Comparison of ENCODE assay signal across 2 cellular contexts in the genomic region with DNA sequence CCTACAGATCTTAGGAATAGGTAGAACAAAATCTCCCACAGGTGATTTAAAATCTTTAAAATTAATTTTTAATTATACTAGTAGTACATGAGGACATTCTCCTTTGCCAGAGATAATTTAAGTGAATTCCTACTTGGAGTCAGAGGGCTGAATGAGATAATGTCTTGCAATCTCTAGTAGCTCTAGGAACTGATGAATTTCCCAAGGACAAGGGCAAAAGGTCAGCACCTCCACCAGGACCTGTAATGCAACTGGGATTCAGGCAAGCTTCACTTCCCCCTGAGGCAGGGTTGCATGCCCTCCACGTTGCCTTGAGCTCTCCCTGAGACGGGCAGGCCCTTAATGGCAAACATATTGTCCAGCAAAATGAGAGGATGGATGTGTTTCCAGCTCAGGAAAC.
TF ChIP-seq lines count a peak whose summit lies in the region.

No MANE protein-coding gene starts in this region.

TF ChIP-seq in IMR-90, 13 proteins besides CTCF, POLR2A, EP300 and RAD21 (continued from another document):
- no peak for TF ChIP-seq MXI1 (IDR thresholded peaks at IDR 0.05; ENCODE audit: borderline replicate concordance, low read depth, low read length)
- no peak for TF ChIP-seq FOS (IDR thresholded peaks at IDR 0.05; ENCODE audit: low read depth, low read length)
- no peak for TF ChIP-seq RCOR1 (IDR thresholded peaks at IDR 0.05; ENCODE audit: insufficient replicate concordance, low read length)
- TF ChIP-seq SMC3 (IDR thresholded peaks at IDR 0.05; ENCODE audit: low read depth, low read length), result no peak
- no peak for TF ChIP-seq MAFK (IDR thresholded peaks at IDR 0.05; ENCODE audit: low read depth, low read length)
- TF ChIP-seq MAZ (IDR thresholded peaks at IDR 0.05; ENCODE audit: borderline replicate concordance, low read depth, low read length), result no peak
- no peak for TF ChIP-seq CHD1 (IDR thresholded peaks at IDR 0.05; ENCODE audit: low read depth, low read length)
- TF ChIP-seq, protein P1, sequence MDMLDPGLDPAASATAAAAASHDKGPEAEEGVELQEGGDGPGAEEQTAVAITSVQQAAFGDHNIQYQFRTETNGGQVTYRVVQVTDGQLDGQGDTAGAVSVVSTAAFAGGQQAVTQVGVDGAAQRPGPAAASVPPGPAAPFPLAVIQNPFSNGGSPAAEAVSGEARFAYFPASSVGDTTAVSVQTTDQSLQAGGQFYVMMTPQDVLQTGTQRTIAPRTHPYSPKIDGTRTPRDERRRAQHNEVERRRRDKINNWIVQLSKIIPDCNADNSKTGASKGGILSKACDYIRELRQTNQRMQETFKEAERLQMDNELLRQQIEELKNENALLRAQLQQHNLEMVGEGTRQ (IDR thresholded peaks at IDR 0.05; ENCODE audit: low read depth, low read length), result no peak
- no peak for TF ChIP-seq RFX5 (IDR thresholded peaks at IDR 0.05; ENCODE audit: low read depth, low read length)
- TF ChIP-seq, protein P2, sequence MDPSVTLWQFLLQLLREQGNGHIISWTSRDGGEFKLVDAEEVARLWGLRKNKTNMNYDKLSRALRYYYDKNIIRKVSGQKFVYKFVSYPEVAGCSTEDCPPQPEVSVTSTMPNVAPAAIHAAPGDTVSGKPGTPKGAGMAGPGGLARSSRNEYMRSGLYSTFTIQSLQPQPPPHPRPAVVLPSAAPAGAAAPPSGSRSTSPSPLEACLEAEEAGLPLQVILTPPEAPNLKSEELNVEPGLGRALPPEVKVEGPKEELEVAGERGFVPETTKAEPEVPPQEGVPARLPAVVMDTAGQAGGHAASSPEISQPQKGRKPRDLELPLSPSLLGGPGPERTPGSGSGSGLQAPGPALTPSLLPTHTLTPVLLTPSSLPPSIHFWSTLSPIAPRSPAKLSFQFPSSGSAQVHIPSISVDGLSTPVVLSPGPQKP (IDR thresholded peaks at IDR 0.05; ENCODE audit: borderline replicate concordance, low read depth, low read length), result no peak

TF ChIP-seq in WTC11, 78 proteins besides CTCF, POLR2A, EP300 and RAD21 (continued from another document):
- no peak for TF ChIP-seq JUN (CRISPR knock-in tag; IDR thresholded peaks at IDR 0.05)
- TF ChIP-seq, protein P3, sequence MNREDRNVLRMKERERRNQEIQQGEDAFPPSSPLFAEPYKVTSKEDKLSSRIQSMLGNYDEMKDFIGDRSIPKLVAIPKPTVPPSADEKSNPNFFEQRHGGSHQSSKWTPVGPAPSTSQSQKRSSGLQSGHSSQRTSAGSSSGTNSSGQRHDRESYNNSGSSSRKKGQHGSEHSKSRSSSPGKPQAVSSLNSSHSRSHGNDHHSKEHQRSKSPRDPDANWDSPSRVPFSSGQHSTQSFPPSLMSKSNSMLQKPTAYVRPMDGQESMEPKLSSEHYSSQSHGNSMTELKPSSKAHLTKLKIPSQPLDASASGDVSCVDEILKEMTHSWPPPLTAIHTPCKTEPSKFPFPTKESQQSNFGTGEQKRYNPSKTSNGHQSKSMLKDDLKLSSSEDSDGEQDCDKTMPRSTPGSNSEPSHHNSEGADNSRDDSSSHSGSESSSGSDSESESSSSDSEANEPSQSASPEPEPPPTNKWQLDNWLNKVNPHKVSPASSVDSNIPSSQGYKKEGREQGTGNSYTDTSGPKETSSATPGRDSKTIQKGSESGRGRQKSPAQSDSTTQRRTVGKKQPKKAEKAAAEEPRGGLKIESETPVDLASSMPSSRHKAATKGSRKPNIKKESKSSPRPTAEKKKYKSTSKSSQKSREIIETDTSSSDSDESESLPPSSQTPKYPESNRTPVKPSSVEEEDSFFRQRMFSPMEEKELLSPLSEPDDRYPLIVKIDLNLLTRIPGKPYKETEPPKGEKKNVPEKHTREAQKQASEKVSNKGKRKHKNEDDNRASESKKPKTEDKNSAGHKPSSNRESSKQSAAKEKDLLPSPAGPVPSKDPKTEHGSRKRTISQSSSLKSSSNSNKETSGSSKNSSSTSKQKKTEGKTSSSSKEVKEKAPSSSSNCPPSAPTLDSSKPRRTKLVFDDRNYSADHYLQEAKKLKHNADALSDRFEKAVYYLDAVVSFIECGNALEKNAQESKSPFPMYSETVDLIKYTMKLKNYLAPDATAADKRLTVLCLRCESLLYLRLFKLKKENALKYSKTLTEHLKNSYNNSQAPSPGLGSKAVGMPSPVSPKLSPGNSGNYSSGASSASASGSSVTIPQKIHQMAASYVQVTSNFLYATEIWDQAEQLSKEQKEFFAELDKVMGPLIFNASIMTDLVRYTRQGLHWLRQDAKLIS (CRISPR knock-in tag; IDR thresholded peaks at IDR 0.05; ENCODE audit: borderline replicate concordance), result no peak
- TF ChIP-seq, protein P4, sequence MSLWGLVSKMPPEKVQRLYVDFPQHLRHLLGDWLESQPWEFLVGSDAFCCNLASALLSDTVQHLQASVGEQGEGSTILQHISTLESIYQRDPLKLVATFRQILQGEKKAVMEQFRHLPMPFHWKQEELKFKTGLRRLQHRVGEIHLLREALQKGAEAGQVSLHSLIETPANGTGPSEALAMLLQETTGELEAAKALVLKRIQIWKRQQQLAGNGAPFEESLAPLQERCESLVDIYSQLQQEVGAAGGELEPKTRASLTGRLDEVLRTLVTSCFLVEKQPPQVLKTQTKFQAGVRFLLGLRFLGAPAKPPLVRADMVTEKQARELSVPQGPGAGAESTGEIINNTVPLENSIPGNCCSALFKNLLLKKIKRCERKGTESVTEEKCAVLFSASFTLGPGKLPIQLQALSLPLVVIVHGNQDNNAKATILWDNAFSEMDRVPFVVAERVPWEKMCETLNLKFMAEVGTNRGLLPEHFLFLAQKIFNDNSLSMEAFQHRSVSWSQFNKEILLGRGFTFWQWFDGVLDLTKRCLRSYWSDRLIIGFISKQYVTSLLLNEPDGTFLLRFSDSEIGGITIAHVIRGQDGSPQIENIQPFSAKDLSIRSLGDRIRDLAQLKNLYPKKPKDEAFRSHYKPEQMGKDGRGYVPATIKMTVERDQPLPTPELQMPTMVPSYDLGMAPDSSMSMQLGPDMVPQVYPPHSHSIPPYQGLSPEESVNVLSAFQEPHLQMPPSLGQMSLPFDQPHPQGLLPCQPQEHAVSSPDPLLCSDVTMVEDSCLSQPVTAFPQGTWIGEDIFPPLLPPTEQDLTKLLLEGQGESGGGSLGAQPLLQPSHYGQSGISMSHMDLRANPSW (CRISPR knock-in tag; conservative IDR thresholded peaks at IDR 0.05; ENCODE audit: low read depth), result no peak
- TF ChIP-seq, protein P5, sequence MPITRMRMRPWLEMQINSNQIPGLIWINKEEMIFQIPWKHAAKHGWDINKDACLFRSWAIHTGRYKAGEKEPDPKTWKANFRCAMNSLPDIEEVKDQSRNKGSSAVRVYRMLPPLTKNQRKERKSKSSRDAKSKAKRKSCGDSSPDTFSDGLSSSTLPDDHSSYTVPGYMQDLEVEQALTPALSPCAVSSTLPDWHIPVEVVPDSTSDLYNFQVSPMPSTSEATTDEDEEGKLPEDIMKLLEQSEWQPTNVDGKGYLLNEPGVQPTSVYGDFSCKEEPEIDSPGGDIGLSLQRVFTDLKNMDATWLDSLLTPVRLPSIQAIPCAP (CRISPR knock-in tag; IDR thresholded peaks at IDR 0.05), result no peak
- no peak for TF ChIP-seq NFYB (CRISPR knock-in tag; conservative IDR thresholded peaks at IDR 0.05; ENCODE audit: low read depth)
- no peak for TF ChIP-seq ZNF423 (CRISPR knock-in tag; IDR thresholded peaks at IDR 0.05)
- TF ChIP-seq PRRX2 (CRISPR knock-in tag; IDR thresholded peaks at IDR 0.05), result no peak
- TF ChIP-seq ELF4 (CRISPR knock-in tag; IDR thresholded peaks at IDR 0.05; ENCODE audit: low read depth), result no peak
- TF ChIP-seq, protein P6, sequence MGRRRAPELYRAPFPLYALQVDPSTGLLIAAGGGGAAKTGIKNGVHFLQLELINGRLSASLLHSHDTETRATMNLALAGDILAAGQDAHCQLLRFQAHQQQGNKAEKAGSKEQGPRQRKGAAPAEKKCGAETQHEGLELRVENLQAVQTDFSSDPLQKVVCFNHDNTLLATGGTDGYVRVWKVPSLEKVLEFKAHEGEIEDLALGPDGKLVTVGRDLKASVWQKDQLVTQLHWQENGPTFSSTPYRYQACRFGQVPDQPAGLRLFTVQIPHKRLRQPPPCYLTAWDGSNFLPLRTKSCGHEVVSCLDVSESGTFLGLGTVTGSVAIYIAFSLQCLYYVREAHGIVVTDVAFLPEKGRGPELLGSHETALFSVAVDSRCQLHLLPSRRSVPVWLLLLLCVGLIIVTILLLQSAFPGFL (CRISPR knock-in tag; IDR thresholded peaks at IDR 0.05; ENCODE audit: borderline replicate concordance), result no peak
- TF ChIP-seq CREB1 (CRISPR knock-in tag; IDR thresholded peaks at IDR 0.05), result no peak
- TF ChIP-seq GABPB1 (CRISPR knock-in tag; IDR thresholded peaks at IDR 0.05), result no peak
- no peak for TF ChIP-seq RORB (CRISPR knock-in tag; IDR thresholded peaks at IDR 0.05)
- no peak for TF ChIP-seq ZNF416 (CRISPR knock-in tag; IDR thresholded peaks at IDR 0.05)
- no peak for TF ChIP-seq KAT7 (CRISPR knock-in tag; IDR thresholded peaks at IDR 0.05; ENCODE audit: borderline replicate concordance)
- TF ChIP-seq ZNF138 (CRISPR knock-in tag; conservative IDR thresholded peaks at IDR 0.05), result no peak
- TF ChIP-seq NR1H2 (CRISPR knock-in tag; IDR thresholded peaks at IDR 0.05), result no peak
- no peak for TF ChIP-seq HMGA2 (CRISPR knock-in tag; IDR thresholded peaks at IDR 0.05)
- no peak for TF ChIP-seq FOXP1 (CRISPR knock-in tag; IDR thresholded peaks at IDR 0.05; ENCODE audit: borderline replicate concordance)
- TF ChIP-seq TEAD1 (CRISPR knock-in tag; IDR thresholded peaks at IDR 0.05), result no peak
